In genomic region chr4:146158036-146158745, GRCh38 we compare ENCODE assay signal across 30 cellular contexts. TPM values are rescaled to one million over a fixed set of nuclear protein-coding genes. Genes with fewer than 3 reads are reported as not detected.
"Had no signal": no experiment of that assay in that cellular context is flagged by ENCODE, and none has a peak within 500 bp of the region (broad histone marks: within the 10 kb centered on the region; RNA-seq: fewer than 3 reads in every experiment).

No MANE protein-coding gene starts in this region.

- H3K27me3 ChIP-seq: left lung, ovary, right atrium auricular region, right lobe of liver, testis, thyroid gland, transverse colon, upper lobe of left lung had no signal

- H3K4me1 ChIP-seq: left lung, lower lobe of right lung, right atrium auricular region, right lobe of liver, testis, thyroid gland, transverse colon, upper lobe of left lung had no signal

- H3K36me3 ChIP-seq: left lung, lower lobe of right lung, ovary, right atrium auricular region, right lobe of liver, thyroid gland, transverse colon, upper lobe of left lung had no signal

- DNase-seq: hippocampal formation; kidney glomerular epithelial cell; left cardiac atrium; left lung; lower lobe of right lung; mammary epithelial cell; mesenchymal stem cell; naive B cell; ovary; right lobe of liver; stimulated activated CD4-positive, alpha-beta T cell treated with anti-CD3 and anti-CD28 coated beads, Interleukin-1b, Interleukin-23, amount 100 ng/mL, for 48 hours; stimulated activated CD4-positive, alpha-beta T cell treated with anti-CD3 and anti-CD28 coated beads, Interleukin-2, amount 100 ng/mL, for 48 hours; stimulated activated CD4-positive, alpha-beta T cell treated with anti-CD3 and anti-CD28 coated beads, Interleukin-4, amount 100 ng/mL, for 4 hours; stimulated activated CD8-positive, alpha-beta memory T cell treated with anti-CD3 and anti-CD28 coated beads, Interleukin-4, amount 100 ng/mL, for 48 hours; stimulated activated naive CD4-positive, alpha-beta T cell treated with Interleukin-2 at 50 U/mL for 16 hours; stimulated activated naive CD8-positive, alpha-beta T cell treated with anti-CD3 and anti-CD28 coated beads, Interleukin-15, amount 100 ng/mL, for 72 hours; testis; thyroid gland; transverse colon; upper lobe of left lung had no signal

- H3K4me3 ChIP-seq: left lung, lower lobe of right lung, ovary, right atrium auricular region, right lobe of liver, smooth muscle cell, testis, thyroid gland, transverse colon, upper lobe of left lung had no signal

- ATAC-seq: left cardiac atrium; left lung; lower lobe of right lung; natural killer cell treated with Interleukin-12 subunit alpha and Interleukin-12 subunit beta and Interleukin-15 and Interleukin-18, amount 100 ng/mL, for 72 hours; right lobe of liver; stimulated activated memory B cell treated with anti-CD40 and anti-IgM and Interleukin-4, amounts not matched to agents 10 μg/mL and 1 μg/mL and 100 μg/mL, for 72 hours; stimulated activated naive CD8-positive, alpha-beta T cell treated with anti-CD3 and anti-CD28 coated beads, Interleukin-15, amount 100 ng/mL, for 72 hours had no signal

- H3K27ac ChIP-seq: left lung, lower lobe of right lung, ovary, right atrium auricular region, right lobe of liver, testis, thyroid gland, transverse colon, upper lobe of left lung had no signal

- H3K9me3 ChIP-seq: ovary, right lobe of liver, testis, thyroid gland had no signal

- H3K4me2 ChIP-seq: smooth muscle cell had no signal

RNA-seq across cellular contexts. Expression of gene REELD1, which starts 56.1 kb away (rescaled TPM):
- total RNA-seq: mammary epithelial cell, progenitor cell of endocrine pancreas, pulmonary artery endothelial cell, renal cortical epithelial cell, skeletal muscle tissue, smooth muscle cell had no signal
- polyA plus RNA-seq: keratinocyte, mammary epithelial cell, neural cell, ovary, smooth muscle cell had no signal
